6 cellular contexts compared by ENCODE assay signal in genomic region chr16:648071-648785, GRCh38. TPM values are rescaled to one million over a fixed set of nuclear protein-coding genes. Genes with fewer than 3 reads are reported as not detected.
A peak's percentile ranks its signal among the peaks of the same experiment; 100 is the strongest.
DNase-seq lines count a peak whose midpoint lies in the region; ATAC-seq and TF ChIP-seq lines count a peak whose summit lies in the region.

No MANE protein-coding gene starts in this region.

- TF ChIP-seq CTCF in CD8-positive, alpha-beta T cell (IDR thresholded peaks at IDR 0.05): peak; percentile 35
- TF ChIP-seq CTCF in right lobe of liver (IDR thresholded peaks at IDR 0.05): peak; percentile 45 to 69 (median 62)

- no peaks in the 10 kb centered on the region for H3K27me3 ChIP-seq in CD8-positive, alpha-beta T cell (ENCODE audit: insufficient read depth, low read length)
- no peaks in the 10 kb centered on the region for H3K27me3 ChIP-seq in MG63
- no peaks in the 10 kb centered on the region for H3K27me3 ChIP-seq in right lobe of liver

- no peaks in the 10 kb centered on the region for H3K9me3 Mint-ChIP-seq in CD8-positive, alpha-beta T cell
- no peaks in the 10 kb centered on the region for H3K9me3 Mint-ChIP-seq in activated T-cell treated with anti-CD3 and anti-CD28 coated beads, Interleukin-2, amount 50 U/mL, for 72 hours

- DNase-seq in CD8-positive, alpha-beta T cell: peak in 3 of 7 experiments; percentile 24 to 51 (median 37)
- DNase-seq in MG63 (peak; percentile 67), right lobe of liver (peak; percentile 84 to 95 (median 95)), GOT3 (lab: John Stamatoyannopoulos, UW) (no peak)
- peak; percentile 55 to 61 for DNase-seq in activated T-cell treated with anti-CD3 and anti-CD28 coated beads, Interleukin-2, amount 50 U/mL, for 72 hours

- ATAC-seq in CD8-positive, alpha-beta T cell: no peak
- peak in 1 of 2 donors; percentile 24 for ATAC-seq in activated T-cell treated with anti-CD3 and anti-CD28 coated beads, Interleukin-2, amount 50 U/mL, for 72 hours (replicated peaks in 1 of 2)
- ATAC-seq in right lobe of liver (peak; percentile 49 to 65 (median 62)), HG02884 (IDR thresholded peaks at IDR 0.05; ENCODE audit: unreplicated experiment) (no peak)

- peak; percentile 32 for TF ChIP-seq POLR2A in right lobe of liver (IDR thresholded peaks at IDR 0.05)

- H3K27ac Mint-ChIP-seq in CD8-positive, alpha-beta T cell: peak overlapping the region; percentile 81
- no peak overlapping the region for H3K27ac Mint-ChIP-seq in activated T-cell treated with anti-CD3 and anti-CD28 coated beads, Interleukin-2, amount 50 U/mL, for 72 hours

- H3K4me3 Mint-ChIP-seq in CD8-positive, alpha-beta T cell: peak overlapping the region; percentile 79
- H3K4me3 Mint-ChIP-seq in activated T-cell treated with anti-CD3 and anti-CD28 coated beads, Interleukin-2, amount 50 U/mL, for 72 hours: peak overlapping the region; percentile 82 to 88

- no peaks in the 10 kb centered on the region for H3K9me3 ChIP-seq in CD8-positive, alpha-beta T cell (ENCODE audit: low read length)
- H3K9me3 ChIP-seq in MG63 (no peaks in the 10 kb centered on the region), right lobe of liver (no peaks in the 10 kb centered on the region)

- no peaks in the 10 kb centered on the region for H3K36me3 ChIP-seq in CD8-positive, alpha-beta T cell (ENCODE audit: insufficient read depth, low read length)
- H3K36me3 ChIP-seq in MG63 (peaks cover 55% of the 10 kb centered on the region), right lobe of liver (no peaks in the 10 kb centered on the region)

- H3K27me3 Mint-ChIP-seq in CD8-positive, alpha-beta T cell (ENCODE audit: low read depth): no peaks in the 10 kb centered on the region
- no peaks in the 10 kb centered on the region for H3K27me3 Mint-ChIP-seq in activated T-cell treated with anti-CD3 and anti-CD28 coated beads, Interleukin-2, amount 50 U/mL, for 72 hours (ENCODE audit: low read depth)

- CTCF ChIA-PET in CD8-positive, alpha-beta T cell (lab: Charles Lee): interaction anchor here (0.5 to 2.7 kb wide), 7 partner anchors 10 to 538 kb away, joined by 3 to 9 read pairs (median 4); partner anchors contain the start of genes METTL26 and RHOT2

- no peaks in the 10 kb centered on the region for H3K36me3 Mint-ChIP-seq in CD8-positive, alpha-beta T cell
- no peaks in the 10 kb centered on the region for H3K36me3 Mint-ChIP-seq in activated T-cell treated with anti-CD3 and anti-CD28 coated beads, Interleukin-2, amount 50 U/mL, for 72 hours (ENCODE audit: insufficient read depth in 2 of 2)

- peaks cover 21% of the 10 kb centered on the region for H3K4me1 Mint-ChIP-seq in CD8-positive, alpha-beta T cell (ENCODE audit: low read depth)
- H3K4me1 Mint-ChIP-seq in activated T-cell treated with anti-CD3 and anti-CD28 coated beads, Interleukin-2, amount 50 U/mL, for 72 hours (ENCODE audit: low read depth): peaks cover 17% of the 10 kb centered on the region

- H3K4me1 ChIP-seq in CD8-positive, alpha-beta T cell (ENCODE audit: insufficient read depth, low read length): peaks cover 20% of the 10 kb centered on the region
- peaks cover 0 to 45% (median 17%) of the 10 kb centered on the region in 4 donors for H3K4me1 ChIP-seq in right lobe of liver

- intact Hi-C loops in CD8-positive, alpha-beta T cell (cut with DNase I, micrococcal nuclease): loop anchor here in 1 of 2 experiments (2.0 kb wide), 1 partner anchor 19 kb away; no protein-coding TSS in a partner anchor
- intact Hi-C loops in right lobe of liver (cut with DNase I): no loop called here

- peak overlapping the region; percentile 72 for H3K27ac ChIP-seq in CD8-positive, alpha-beta T cell (ENCODE audit: low read depth, low read length)
- H3K27ac ChIP-seq in right lobe of liver: peak overlapping the region; percentile 86 to 94 (median 89)

- POLR2A ChIA-PET in CD8-positive, alpha-beta T cell (lab: Charles Lee): interaction anchor here (0.5 to 1.0 kb wide), 2 partner anchors 47 to 60 kb away, joined by 3 to 5 read pairs; no protein-coding TSS in a partner anchor

- peak overlapping the region; percentile 88 for H3K4me3 ChIP-seq in CD8-positive, alpha-beta T cell (ENCODE audit: low read depth, low read length)
- H3K4me3 ChIP-seq in MG63 (peak overlapping the region; percentile 66), right lobe of liver (peak overlapping the region; percentile 46 to 88 (median 72))

- WGBS in right lobe of liver (ENCODE audit: insufficient coverage, low coverage, low lambda C conversion rate, missing lambda C conversion rate): 14% methylated on average over 10 of the region's 25 CpGs

RNA-seq across cellular contexts. Expression of gene WDR90, which starts 0.9 kb away (rescaled TPM):
- 10 to 100 TPM; 15.0 to 22.8 TPM for total RNA-seq in CD8-positive, alpha-beta T cell
- 6.0 and 17.3 TPM in 2 replicates for total RNA-seq in MG63 (2014; rRNA removed; shearing (Covaris generic); ENCODE audit: low replicate concordance)
- total RNA-seq in activated T-cell treated with anti-CD3 and anti-CD28 coated beads, Interleukin-2, amount 50 U/mL, for 72 hours: 10 to 100 TPM; 40.3 to 47.7 TPM
- total RNA-seq in right lobe of liver: 10 to 100 TPM in 4 of 6 experiments, 1 to 10 TPM in 2; 7.2 to 18.1 (median 11.8) TPM

RNA-seq across cellular contexts. Expression of gene MCRIP2, which starts 6.6 kb away (rescaled TPM):
- 10 to 100 TPM; 15.9 to 19.2 TPM for total RNA-seq in CD8-positive, alpha-beta T cell
- 22.2 and 50.3 TPM in 2 replicates for total RNA-seq in MG63 (2014; rRNA removed; shearing (Covaris generic); ENCODE audit: low replicate concordance)
- 10 to 100 TPM; 27.9 to 34.4 TPM for total RNA-seq in activated T-cell treated with anti-CD3 and anti-CD28 coated beads, Interleukin-2, amount 50 U/mL, for 72 hours
- total RNA-seq in right lobe of liver: 100 to 1,000 TPM in 2 of 6 experiments, 10 to 100 TPM in 4; 48.8 to 130 (median 76.7) TPM

RNA-seq across cellular contexts. Expression of gene METTL26, which starts 12.1 kb away (rescaled TPM):
- total RNA-seq in CD8-positive, alpha-beta T cell: 10 to 100 TPM; 37.4 to 43.1 TPM
- 145 and 183 TPM in 2 replicates for total RNA-seq in MG63 (2014; rRNA removed; shearing (Covaris generic); ENCODE audit: low replicate concordance)
- total RNA-seq in activated T-cell treated with anti-CD3 and anti-CD28 coated beads, Interleukin-2, amount 50 U/mL, for 72 hours: 10 to 100 TPM; 55.4 to 57.4 TPM
- 100 to 1,000 TPM in 1 of 6 experiments, 10 to 100 TPM in 5; 22.7 to 126 (median 32.6) TPM for total RNA-seq in right lobe of liver

RNA-seq across cellular contexts. Expression of gene WFIKKN1, which starts 17.4 kb away (rescaled TPM):
- under 1 TPM; 0.16 to 0.17 TPM for total RNA-seq in CD8-positive, alpha-beta T cell
- total RNA-seq in MG63 (2014; rRNA removed; shearing (Covaris generic); ENCODE audit: low replicate concordance): not detected in 2 replicates
- total RNA-seq in activated T-cell treated with anti-CD3 and anti-CD28 coated beads, Interleukin-2, amount 50 U/mL, for 72 hours: under 1 TPM; 0.49 to 0.72 TPM
- under 1 TPM; 0.43 to 0.70 (median 0.56) TPM for total RNA-seq in right lobe of liver

RNA-seq across cellular contexts. Expression of gene RHOT2, which starts 19.7 kb away (rescaled TPM):
- 100 to 1,000 TPM; 163 to 175 TPM for total RNA-seq in CD8-positive, alpha-beta T cell
- 48.7 and 72.8 TPM in 2 replicates for total RNA-seq in MG63 (2014; rRNA removed; shearing (Covaris generic); ENCODE audit: low replicate concordance)
- 100 to 1,000 TPM; 110 to 115 TPM for total RNA-seq in activated T-cell treated with anti-CD3 and anti-CD28 coated beads, Interleukin-2, amount 50 U/mL, for 72 hours
- total RNA-seq in right lobe of liver: 10 to 100 TPM; 28.5 to 44.8 (median 40.3) TPM

Comparison
In these comparisons a context has a peak if more than half of its experiments do, and no peak if none do; other contexts are left out.
1. ATAC-seq: peak in right lobe of liver (4 of 4); none in CD8-positive, alpha-beta T cell (single experiment) and HG02884 (single experiment).
2. Peak in every context shown above with its lines, with median percentiles within 50 percentile points of each other: H3K4me3 ChIP-seq.